Comparison of ENCODE assay signal across 31 cellular contexts in genomic region chr2:119436993-119437772, GRCh38. TPM values are rescaled to one million over a fixed set of nuclear protein-coding genes. Genes with fewer than 3 reads are reported as not detected.
"Had no signal": no experiment of that assay in that cellular context is flagged by ENCODE, and none has a peak within 500 bp of the region (broad histone marks: within the 10 kb centered on the region; RNA-seq: fewer than 3 reads in every experiment).

No MANE protein-coding gene starts in this region.

- H3K9ac ChIP-seq: SK-N-SH had no signal

- H3K36me3 Mint-ChIP-seq: activated naive CD4-positive, alpha-beta T cell treated with anti-CD3 and anti-CD28 coated beads, Interleukin-2, amount 10 ng/mL, durations not matched to agents 7 days and 5 days; activated naive CD8-positive, alpha-beta T cell; brain had no signal

- H3K27me3 ChIP-seq: Peyer's patch, SJSA1 had no signal

- H3K4me2 ChIP-seq: SK-N-SH had no signal

- H3K4me3 Mint-ChIP-seq: activated CD4-positive, alpha-beta T cell treated with anti-CD3 and anti-CD28 coated beads for 36 hours; activated CD4-positive, alpha-beta T cell treated with anti-CD3 and anti-CD28 coated beads, Interleukin-2, amount 10 ng/mL, durations not matched to agents 7 days and 5 days; activated CD8-positive, alpha-beta T cell treated with anti-CD3 and anti-CD28 coated beads, Interleukin-2, amount 10 ng/mL, durations not matched to agents 7 days and 5 days; activated naive CD4-positive, alpha-beta T cell treated with anti-CD3 and anti-CD28 coated beads, Interleukin-2, amount 10 ng/mL, durations not matched to agents 7 days and 5 days; activated naive CD8-positive, alpha-beta T cell; activated naive CD8-positive, alpha-beta T cell treated with anti-CD3 and anti-CD28 coated beads, Interleukin-2, amount 50 U/mL, for 24 hours; activated T-cell treated with anti-CD3 and anti-CD28 coated beads, Interleukin-2, amount 50 U/mL, for 24 hours; brain; T-helper 1 cell treated with Interleukin-12 subunit alpha and Interleukin-12 subunit beta and Interleukin-4 antibody, amounts not matched to agents 30 μg/mL and 1 μg/mL, for 36 hours; T-helper 2 cell treated with Interferon-gamma antibody and Interleukin-4, amounts not matched to agents 5 μg/mL and 100 μg/mL, for 36 hours had no signal

- H3K4me3 ChIP-seq: Peyer's patch, SJSA1 had no signal

- H3K9me3 Mint-ChIP-seq: activated CD4-positive, alpha-beta T cell treated with anti-CD3 and anti-CD28 coated beads, Interleukin-2, amount 10 ng/mL, durations not matched to agents 7 days and 5 days; activated naive CD4-positive, alpha-beta T cell treated with anti-CD3 and anti-CD28 coated beads, Interleukin-2, amount 10 ng/mL, durations not matched to agents 7 days and 5 days; activated naive CD8-positive, alpha-beta T cell treated with anti-CD3 and anti-CD28 coated beads, Interleukin-2, amount 50 U/mL, for 24 hours; activated T-cell treated with anti-CD3 and anti-CD28 coated beads, Interleukin-2, amount 50 U/mL, for 24 hours; activated T-helper 2 cell treated with anti-CD3 and anti-CD28 coated beads, Interferon-gamma antibody, Interleukin-2, Interleukin-4, amounts not matched to agents 10 μg/mL and 5 μg/mL and 100 μg/mL, durations not matched to agents 14 hours and 24 hours and 36 hours; T-helper 1 cell treated with Interleukin-12 subunit alpha and Interleukin-12 subunit beta and Interleukin-4 antibody, amounts not matched to agents 30 μg/mL and 1 μg/mL, for 36 hours; T-helper 2 cell treated with Interferon-gamma antibody and Interleukin-4, amounts not matched to agents 5 μg/mL and 100 μg/mL, for 36 hours had no signal

- H3K36me3 ChIP-seq: SJSA1 had no signal

- H3K9me3 ChIP-seq: Peyer's patch, SJSA1, SK-N-SH had no signal

- H3K27ac Mint-ChIP-seq: activated CD4-positive, alpha-beta T cell treated with anti-CD3 and anti-CD28 coated beads for 36 hours; activated CD4-positive, alpha-beta T cell treated with anti-CD3 and anti-CD28 coated beads, Interleukin-2, amount 10 ng/mL, durations not matched to agents 7 days and 5 days; activated CD8-positive, alpha-beta T cell treated with anti-CD3 and anti-CD28 coated beads, Interleukin-2, amount 10 ng/mL, durations not matched to agents 7 days and 5 days; activated naive CD4-positive, alpha-beta T cell treated with anti-CD3 and anti-CD28 coated beads, Interleukin-2, amount 10 ng/mL, durations not matched to agents 7 days and 5 days; activated naive CD8-positive, alpha-beta T cell; activated naive CD8-positive, alpha-beta T cell treated with anti-CD3 and anti-CD28 coated beads, Interleukin-2, amount 50 U/mL, for 24 hours; activated T-cell treated with anti-CD3 and anti-CD28 coated beads, Interleukin-2, amount 50 U/mL, for 24 hours; activated T-helper 2 cell treated with anti-CD3 and anti-CD28 coated beads, Interferon-gamma antibody, Interleukin-2, Interleukin-4, amounts not matched to agents 10 μg/mL and 5 μg/mL and 100 μg/mL, durations not matched to agents 14 hours and 24 hours and 36 hours; brain; T-helper 1 cell treated with Interleukin-12 subunit alpha and Interleukin-12 subunit beta and Interleukin-4 antibody, amounts not matched to agents 30 μg/mL and 1 μg/mL, for 36 hours; T-helper 2 cell treated with Interferon-gamma antibody and Interleukin-4, amounts not matched to agents 5 μg/mL and 100 μg/mL, for 36 hours had no signal

- DNase-seq: activated CD4-positive, alpha-beta T cell treated with anti-CD3 and anti-CD28 coated beads for 36 hours; activated CD4-positive, alpha-beta T cell treated with anti-CD3 and anti-CD28 coated beads, Interleukin-2, amount 10 ng/mL, durations not matched to agents 7 days and 5 days; activated CD4-positive, alpha-beta T cell treated with anti-CD3 and anti-CD28 coated beads, Interleukin-2, amount 50 U/mL, for 48 hours; activated CD8-positive, alpha-beta T cell treated with anti-CD3 and anti-CD28 coated beads, Interleukin-2, amount 10 ng/mL, durations not matched to agents 7 days and 5 days; activated naive CD4-positive, alpha-beta T cell treated with anti-CD3 and anti-CD28 coated beads, Interleukin-2, amount 10 ng/mL, durations not matched to agents 7 days and 5 days; activated naive CD8-positive, alpha-beta T cell treated with anti-CD3 and anti-CD28 coated beads, Interleukin-2, amount 50 U/mL, for 24 hours; activated T-cell treated with anti-CD3 and anti-CD28 coated beads, Interleukin-2, amount 50 U/mL, for 24 hours; anterior cingulate cortex; caudate nucleus; Karpas-422; NCI-H1105; NCI-H1417 treated with DMSO at 0.1 percent for 48 hours; NCI-H187 treated with DMSO at 0.1 percent for 48 hours; NCI-H2081; NCI-H510A; NCI-H526; NCI-H748 treated with DMSO at 0.1 percent for 48 hours; NK-92 treated with Interleukin-12 subunit alpha and Interleukin-12 subunit beta, amount 100 ng/mL, for 24 hours; PC-3; Peyer's patch; RPMI8226; SHP77 treated with DMSO at 0.1 percent for 48 hours; SK-N-SH had no signal

- H3K27ac ChIP-seq: SJSA1 had no signal

RNA-seq across cellular contexts. Expression of gene TMEM37, which starts 5.5 kb away (rescaled TPM):
- total RNA-seq: activated CD4-positive, alpha-beta T cell treated with anti-CD3 and anti-CD28 coated beads for 36 hours; activated CD4-positive, alpha-beta T cell treated with anti-CD3 and anti-CD28 coated beads, Interleukin-2, amount 10 ng/mL, durations not matched to agents 7 days and 5 days; activated CD8-positive, alpha-beta T cell treated with anti-CD3 and anti-CD28 coated beads, Interleukin-2, amount 10 ng/mL, durations not matched to agents 7 days and 5 days; bronchial epithelial cell; MCF 10A; SJSA1 had no signal
